In the genomic region with DNA sequence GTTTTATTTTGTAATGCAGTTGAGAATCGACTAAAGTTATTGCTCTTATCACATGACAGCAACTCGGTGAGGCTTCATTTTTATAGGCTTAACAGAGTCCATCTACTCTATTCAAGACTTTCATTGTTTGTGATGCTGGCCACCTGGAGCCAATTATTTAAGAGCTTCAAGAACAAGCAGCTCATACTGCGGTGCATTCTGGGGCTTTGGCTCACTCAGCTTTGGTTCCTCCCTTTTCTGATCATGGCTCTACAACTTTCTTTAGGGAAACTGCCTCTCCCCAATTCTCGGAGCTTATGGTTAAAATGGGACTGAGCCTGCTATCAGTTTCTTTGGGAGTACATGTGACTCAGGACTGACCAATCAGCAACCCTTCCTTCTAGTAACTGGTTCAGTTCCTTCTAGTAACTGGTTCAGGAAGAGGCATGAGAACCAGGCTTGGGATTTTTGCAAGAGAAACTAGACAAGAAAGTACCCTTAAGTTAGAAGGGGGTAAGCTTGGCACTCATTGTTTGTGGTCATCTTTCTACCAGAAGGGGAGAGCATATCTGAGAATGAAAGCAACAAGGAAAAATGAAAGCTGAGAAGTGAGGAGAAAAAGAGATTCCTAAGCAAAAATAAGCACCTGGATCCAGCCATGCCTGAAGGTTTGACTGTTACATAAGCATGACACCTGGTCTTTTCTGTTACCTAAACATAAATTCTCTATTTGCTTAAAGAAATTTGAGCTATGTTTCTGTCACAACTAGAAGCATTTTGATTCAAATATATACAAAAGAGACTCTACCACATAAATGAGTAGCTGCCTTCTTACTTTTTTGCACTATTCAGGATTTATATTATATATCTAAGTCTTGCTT, we compare ENCODE assay signal across 1 cellular context.
TF ChIP-seq lines count a peak whose summit lies in the region.

No MANE protein-coding gene starts in this region.

TF ChIP-seq in GM12878, 131 proteins besides CTCF, POLR2A, EP300 and RAD21:
- TF ChIP-seq, protein P1, sequence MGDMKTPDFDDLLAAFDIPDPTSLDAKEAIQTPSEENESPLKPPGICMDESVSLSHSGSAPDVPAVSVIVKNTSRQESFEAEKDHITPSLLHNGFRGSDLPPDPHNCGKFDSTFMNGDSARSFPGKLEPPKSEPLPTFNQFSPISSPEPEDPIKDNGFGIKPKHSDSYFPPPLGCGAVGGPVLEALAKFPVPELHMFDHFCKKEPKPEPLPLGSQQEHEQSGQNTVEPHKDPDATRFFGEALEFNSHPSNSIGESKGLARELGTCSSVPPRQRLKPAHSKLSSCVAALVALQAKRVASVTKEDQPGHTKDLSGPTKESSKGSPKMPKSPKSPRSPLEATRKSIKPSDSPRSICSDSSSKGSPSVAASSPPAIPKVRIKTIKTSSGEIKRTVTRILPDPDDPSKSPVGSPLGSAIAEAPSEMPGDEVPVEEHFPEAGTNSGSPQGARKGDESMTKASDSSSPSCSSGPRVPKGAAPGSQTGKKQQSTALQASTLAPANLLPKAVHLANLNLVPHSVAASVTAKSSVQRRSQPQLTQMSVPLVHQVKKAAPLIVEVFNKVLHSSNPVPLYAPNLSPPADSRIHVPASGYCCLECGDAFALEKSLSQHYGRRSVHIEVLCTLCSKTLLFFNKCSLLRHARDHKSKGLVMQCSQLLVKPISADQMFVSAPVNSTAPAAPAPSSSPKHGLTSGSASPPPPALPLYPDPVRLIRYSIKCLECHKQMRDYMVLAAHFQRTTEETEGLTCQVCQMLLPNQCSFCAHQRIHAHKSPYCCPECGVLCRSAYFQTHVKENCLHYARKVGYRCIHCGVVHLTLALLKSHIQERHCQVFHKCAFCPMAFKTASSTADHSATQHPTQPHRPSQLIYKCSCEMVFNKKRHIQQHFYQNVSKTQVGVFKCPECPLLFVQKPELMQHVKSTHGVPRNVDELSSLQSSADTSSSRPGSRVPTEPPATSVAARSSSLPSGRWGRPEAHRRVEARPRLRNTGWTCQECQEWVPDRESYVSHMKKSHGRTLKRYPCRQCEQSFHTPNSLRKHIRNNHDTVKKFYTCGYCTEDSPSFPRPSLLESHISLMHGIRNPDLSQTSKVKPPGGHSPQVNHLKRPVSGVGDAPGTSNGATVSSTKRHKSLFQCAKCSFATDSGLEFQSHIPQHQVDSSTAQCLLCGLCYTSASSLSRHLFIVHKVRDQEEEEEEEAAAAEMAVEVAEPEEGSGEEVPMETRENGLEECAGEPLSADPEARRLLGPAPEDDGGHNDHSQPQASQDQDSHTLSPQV (IDR thresholded peaks at IDR 0.05), result no peak
- TF ChIP-seq WRNIP1 (IDR thresholded peaks at IDR 0.05; ENCODE audit: borderline replicate concordance, low read depth, low read length) (no peak), EED (IDR thresholded peaks at IDR 0.05; ENCODE audit: low read depth) (0 out of 2 replicates have a peak, but pooled peaks have one; percentile 19), RAD51 (IDR thresholded peaks at IDR 0.05) (peak; percentile 42; the same call in 1 of the 2 replicates), ZNF207 (IDR thresholded peaks at IDR 0.05; ENCODE audit: borderline replicate concordance) (no peak), HDAC2 (IDR thresholded peaks at IDR 0.05) (no peak), RUNX3 (IDR thresholded peaks at IDR 0.05; ENCODE audit: low read length) (peak; percentile 25; the same call in 1 of the 2 replicates)
- TF ChIP-seq, protein P2, sequence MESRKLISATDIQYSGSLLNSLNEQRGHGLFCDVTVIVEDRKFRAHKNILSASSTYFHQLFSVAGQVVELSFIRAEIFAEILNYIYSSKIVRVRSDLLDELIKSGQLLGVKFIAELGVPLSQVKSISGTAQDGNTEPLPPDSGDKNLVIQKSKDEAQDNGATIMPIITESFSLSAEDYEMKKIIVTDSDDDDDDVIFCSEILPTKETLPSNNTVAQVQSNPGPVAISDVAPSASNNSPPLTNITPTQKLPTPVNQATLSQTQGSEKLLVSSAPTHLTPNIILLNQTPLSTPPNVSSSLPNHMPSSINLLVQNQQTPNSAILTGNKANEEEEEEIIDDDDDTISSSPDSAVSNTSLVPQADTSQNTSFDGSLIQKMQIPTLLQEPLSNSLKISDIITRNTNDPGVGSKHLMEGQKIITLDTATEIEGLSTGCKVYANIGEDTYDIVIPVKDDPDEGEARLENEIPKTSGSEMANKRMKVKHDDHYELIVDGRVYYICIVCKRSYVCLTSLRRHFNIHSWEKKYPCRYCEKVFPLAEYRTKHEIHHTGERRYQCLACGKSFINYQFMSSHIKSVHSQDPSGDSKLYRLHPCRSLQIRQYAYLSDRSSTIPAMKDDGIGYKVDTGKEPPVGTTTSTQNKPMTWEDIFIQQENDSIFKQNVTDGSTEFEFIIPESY (IDR thresholded peaks at IDR 0.05), result no peak
